Comparison of ENCODE assay signal across 22 cellular contexts in the genomic region with DNA sequence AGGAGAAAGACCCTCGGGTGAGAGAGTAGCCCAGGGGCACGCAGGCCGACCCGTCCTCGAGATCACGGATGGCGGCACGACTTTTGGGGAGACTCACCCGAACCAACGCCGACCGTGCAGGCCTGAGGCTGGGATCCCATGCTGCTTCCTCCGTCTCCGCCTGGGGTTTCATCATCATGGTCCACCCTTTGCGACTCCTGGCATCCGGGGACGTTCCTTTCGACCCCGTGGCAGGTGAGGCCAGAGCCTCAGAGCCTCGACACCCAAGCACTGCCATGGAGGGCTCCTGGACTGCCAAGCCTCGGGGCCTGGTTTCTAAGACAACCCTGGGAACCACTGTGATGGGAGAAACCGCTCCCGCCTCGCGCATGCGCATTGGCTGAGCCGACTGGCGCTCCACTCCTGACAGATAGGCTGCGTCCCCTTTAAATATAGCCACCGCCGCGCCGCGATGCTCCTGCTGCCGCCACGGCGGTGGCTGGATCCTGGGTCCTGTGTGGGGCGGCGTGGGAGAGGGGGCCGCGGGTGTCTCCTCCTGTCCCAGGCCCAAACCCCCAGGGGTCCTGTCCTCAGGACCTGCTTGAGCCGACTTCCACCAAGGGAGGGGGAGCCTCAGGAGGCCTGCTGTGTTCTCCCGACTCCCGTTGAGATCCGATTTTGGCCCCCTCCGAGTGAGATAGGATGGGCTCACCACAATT.
DNase-seq lines count a peak whose midpoint lies in the region; ATAC-seq and TF ChIP-seq lines count a peak whose summit lies in the region.
"Had no signal": no experiment of that assay in that cellular context is flagged by ENCODE, and none has a peak within 500 bp of the region (broad histone marks: within the 10 kb centered on the region; RNA-seq: fewer than 3 reads in every experiment).

No MANE protein-coding gene starts in this region.

- no peak overlapping the region for H3K27ac Mint-ChIP-seq in type B pancreatic cell
- H3K27ac Mint-ChIP-seq: activated CD8-positive, alpha-beta T cell treated with anti-CD3 and anti-CD28 coated beads, Interleukin-2, amount 10 ng/mL, durations not matched to agents 7 days and 5 days; activated T-helper 2 cell treated with anti-CD3 and anti-CD28 coated beads, Interferon-gamma antibody, Interleukin-2, Interleukin-4, amounts not matched to agents 10 μg/mL and 5 μg/mL and 100 μg/mL, durations not matched to agents 14 hours and 24 hours and 36 hours; naive B cell; T-helper 1 cell treated with Interleukin-12 subunit alpha and Interleukin-12 subunit beta and Interleukin-4 antibody, amounts not matched to agents 30 μg/mL and 1 μg/mL, for 36 hours had no signal

- ATAC-seq in SK-N-SH treated with all-trans-retinoic acid at 6 μM for 48 hours = no peak
- ATAC-seq: A549; activated CD8-positive, alpha-beta T cell treated with anti-CD3 and anti-CD28 coated beads, Interleukin-2, amount 10 ng/mL, durations not matched to agents 7 days and 5 days; Right ventricle myocardium inferior had no signal

- peak overlapping the region in 1 of 2 experiments; percentile 6; a peak in 1 of 4 replicates for H3K4me3 ChIP-seq in SK-N-SH (ENCODE audit: low read depth in 2 of 2, low read length in 1 of 2)
- H3K4me3 ChIP-seq: A549, smooth muscle cell had no signal

- TF ChIP-seq EP300 in SK-N-SH (IDR thresholded peaks at IDR 0.05; ENCODE audit: borderline replicate concordance in 1 of 2, low read depth in 1 of 2, low read length in 1 of 2) = no peak

- CTCF ChIA-PET in SK-N-SH (lab: Yijun Ruan, JAX) = no interaction called here

- no peaks in the 10 kb centered on the region for H3K9me2 ChIP-seq in SK-N-SH

- 15% methylated on average over 40 of the region's 46 CpGs for WGBS in SK-N-SH (ENCODE audit: low lambda C conversion rate)

- H2AFZ ChIP-seq in SK-N-SH (ENCODE audit: low read depth) = no peak overlapping the region
- H2AFZ ChIP-seq: parathyroid adenoma had no signal

- H4K20me1 ChIP-seq in SK-N-SH (ENCODE audit: insufficient read depth) = no peaks in the 10 kb centered on the region

- H3F3A ChIP-seq in SK-N-SH (replicated peaks; ENCODE audit: insufficient read depth) = no peaks in the 10 kb centered on the region

- H3K4me3 Mint-ChIP-seq in type B pancreatic cell = no peak overlapping the region
- H3K4me3 Mint-ChIP-seq: activated CD8-positive, alpha-beta T cell treated with anti-CD3 and anti-CD28 coated beads, Interleukin-2, amount 10 ng/mL, durations not matched to agents 7 days and 5 days; T-helper 1 cell treated with Interleukin-12 subunit alpha and Interleukin-12 subunit beta and Interleukin-4 antibody, amounts not matched to agents 30 μg/mL and 1 μg/mL, for 36 hours had no signal

- H3K27me3 ChIP-seq in SK-N-SH (ENCODE audit: insufficient read depth) = no peaks in the 10 kb centered on the region

- H3K9ac ChIP-seq in SK-N-SH = no peak overlapping the region
- H3K9ac ChIP-seq: parathyroid adenoma had no signal

- H3K27me3 Mint-ChIP-seq in type B pancreatic cell = no peaks in the 10 kb centered on the region
- H3K27me3 Mint-ChIP-seq: naive B cell had no signal

- peaks cover 5% of the 10 kb centered on the region for H3K9me3 Mint-ChIP-seq in type B pancreatic cell

- no peaks in the 10 kb centered on the region; a peak in 1 of 4 replicates for H3K4me1 ChIP-seq in SK-N-SH (ENCODE audit: control insufficient read depth in 1 of 2, insufficient read depth in 2 of 2, low read depth in 1 of 2, low read length in 1 of 2)
- H3K4me1 ChIP-seq: A549, parathyroid adenoma had no signal

- TF ChIP-seq CTCF in SK-N-SH (IDR thresholded peaks at IDR 0.05) (no peak), type B pancreatic cell (conservative IDR thresholded peaks at IDR 0.05) (no peak)

- no peaks in the 10 kb centered on the region for H3K79me2 ChIP-seq in SK-N-SH (ENCODE audit: insufficient read depth)
- H3K79me2 ChIP-seq: parathyroid adenoma had no signal

- H3K36me3 ChIP-seq in SK-N-SH (replicated peaks in 1 of 2; ENCODE audit: control insufficient read depth in 1 of 2, insufficient read depth in 2 of 2, low read length in 1 of 2) = no peaks in the 10 kb centered on the region

- DNase-seq in SK-N-SH = peak; percentile 38
- DNase-seq in NCI-H2227 treated with DMSO at 0.1 percent for 48 hours (lab: John Stamatoyannopoulos, UW) = peak; percentile 15
- DNase-seq in iPS-NIHi11 (ENCODE audit: low spot score) = peak; percentile 5
- DNase-seq in type B pancreatic cell (ENCODE audit: extremely low spot score, unreplicated experiment) = peak; percentile 66
- DNase-seq in NCI-H446 (lab: John Stamatoyannopoulos, UW) = no peak
- no peak for DNase-seq in NCI-H524 treated with DMSO at 0.1 percent for 48 hours (lab: John Stamatoyannopoulos, UW)
- DNase-seq in substantia nigra (lab: John Stamatoyannopoulos, UW) = no peak
- DNase-seq: activated CD8-positive, alpha-beta T cell treated with anti-CD3 and anti-CD28 coated beads, Interleukin-2, amount 10 ng/mL, durations not matched to agents 7 days and 5 days; DMS153; effector CD4-positive, alpha-beta T cell; Karpas-422; mammary epithelial cell; naive B cell; NCI-H1092; stimulated activated CD4-positive, alpha-beta T cell treated with anti-CD3 and anti-CD28 coated beads, Interleukin-4, amount 100 ng/mL, for 4 hours had no signal

- H3K4me2 ChIP-seq in SK-N-SH = peak overlapping the region; percentile 7; the same call in 1 of the 2 replicates
- H3K4me2 ChIP-seq: A549, smooth muscle cell had no signal

- H3K4me1 Mint-ChIP-seq in type B pancreatic cell (ENCODE audit: unreplicated experiment) = no peaks in the 10 kb centered on the region

- H3K9me3 ChIP-seq in SK-N-SH = no peaks in the 10 kb centered on the region

- TF ChIP-seq RAD21 in SK-N-SH (IDR thresholded peaks at IDR 0.05; ENCODE audit: low read length) = no peak

- no peak overlapping the region for H3K27ac ChIP-seq in SK-N-SH (ENCODE audit: low read depth in 2 of 2, low read length in 1 of 2)
- no peak overlapping the region for H3K27ac ChIP-seq in substantia nigra (ENCODE audit: low read depth, low read length, poor library complexity, severe bottlenecking)
- H3K27ac ChIP-seq: A549, parathyroid adenoma had no signal

- no peaks in the 10 kb centered on the region for H3K36me3 Mint-ChIP-seq in type B pancreatic cell

- POLR2A ChIA-PET in SK-N-SH (lab: Yijun Ruan, JAX) = no interaction called here

TF ChIP-seq in SK-N-SH, 30 proteins besides CTCF, POLR2A, EP300 and RAD21 (continues in another document):
- TF ChIP-seq, protein P1, sequence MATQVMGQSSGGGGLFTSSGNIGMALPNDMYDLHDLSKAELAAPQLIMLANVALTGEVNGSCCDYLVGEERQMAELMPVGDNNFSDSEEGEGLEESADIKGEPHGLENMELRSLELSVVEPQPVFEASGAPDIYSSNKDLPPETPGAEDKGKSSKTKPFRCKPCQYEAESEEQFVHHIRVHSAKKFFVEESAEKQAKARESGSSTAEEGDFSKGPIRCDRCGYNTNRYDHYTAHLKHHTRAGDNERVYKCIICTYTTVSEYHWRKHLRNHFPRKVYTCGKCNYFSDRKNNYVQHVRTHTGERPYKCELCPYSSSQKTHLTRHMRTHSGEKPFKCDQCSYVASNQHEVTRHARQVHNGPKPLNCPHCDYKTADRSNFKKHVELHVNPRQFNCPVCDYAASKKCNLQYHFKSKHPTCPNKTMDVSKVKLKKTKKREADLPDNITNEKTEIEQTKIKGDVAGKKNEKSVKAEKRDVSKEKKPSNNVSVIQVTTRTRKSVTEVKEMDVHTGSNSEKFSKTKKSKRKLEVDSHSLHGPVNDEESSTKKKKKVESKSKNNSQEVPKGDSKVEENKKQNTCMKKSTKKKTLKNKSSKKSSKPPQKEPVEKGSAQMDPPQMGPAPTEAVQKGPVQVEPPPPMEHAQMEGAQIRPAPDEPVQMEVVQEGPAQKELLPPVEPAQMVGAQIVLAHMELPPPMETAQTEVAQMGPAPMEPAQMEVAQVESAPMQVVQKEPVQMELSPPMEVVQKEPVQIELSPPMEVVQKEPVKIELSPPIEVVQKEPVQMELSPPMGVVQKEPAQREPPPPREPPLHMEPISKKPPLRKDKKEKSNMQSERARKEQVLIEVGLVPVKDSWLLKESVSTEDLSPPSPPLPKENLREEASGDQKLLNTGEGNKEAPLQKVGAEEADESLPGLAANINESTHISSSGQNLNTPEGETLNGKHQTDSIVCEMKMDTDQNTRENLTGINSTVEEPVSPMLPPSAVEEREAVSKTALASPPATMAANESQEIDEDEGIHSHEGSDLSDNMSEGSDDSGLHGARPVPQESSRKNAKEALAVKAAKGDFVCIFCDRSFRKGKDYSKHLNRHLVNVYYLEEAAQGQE (IDR thresholded peaks at IDR 0.05; ENCODE audit: low read depth, low read length) = no peak

TF ChIP-seq in SK-N-SH treated with all-trans-retinoic acid at 6 μM for 48 hours, 23 proteins besides CTCF, POLR2A, EP300 and RAD21 (continues in another document):
- TF ChIP-seq ZFP30 (CRISPR knock-in tag; IDR thresholded peaks at IDR 0.05) = no peak
- no peak for TF ChIP-seq ARNTL (CRISPR knock-in tag; IDR thresholded peaks at IDR 0.05; ENCODE audit: borderline replicate concordance, low read depth)
- no peak for TF ChIP-seq TCF4 (CRISPR knock-in tag; IDR thresholded peaks at IDR 0.05; ENCODE audit: borderline replicate concordance)
- no peak for TF ChIP-seq CREB5 (CRISPR knock-in tag; IDR thresholded peaks at IDR 0.05; ENCODE audit: low read depth)
- no peak for TF ChIP-seq PATZ1 (CRISPR knock-in tag; IDR thresholded peaks at IDR 0.05; ENCODE audit: borderline replicate concordance)

Comparison
In these comparisons a context has a peak if more than half of its experiments do, and no peak if none do; other contexts are left out.
1. DNase-seq: peak in SK-N-SH (single experiment), NCI-H2227 treated with DMSO at 0.1 percent for 48 hours (single experiment), iPS-NIHi11 (single experiment) and type B pancreatic cell (single experiment); none in NCI-H446 (0 of 2), NCI-H524 treated with DMSO at 0.1 percent for 48 hours (single experiment) and substantia nigra (0 of 49).